ENCODE assay signal across 1 cellular context in genomic region chr12:48815281-48816110, GRCh38.
TF ChIP-seq lines count a peak whose summit lies in the region.

No MANE protein-coding gene starts in this region.

TF ChIP-seq in K562, 482 proteins besides CTCF, POLR2A, EP300 and RAD21 (continued from another document and continues in another):
- TF ChIP-seq UBTF (IDR thresholded peaks at IDR 0.05; ENCODE audit: borderline replicate concordance in 1 of 2, low read depth in 2 of 2, low read length in 2 of 2) (peak; percentile 90; a peak in 2 of 4 replicates), MLLT1 (IDR thresholded peaks at IDR 0.05) (peak; percentile 77 to 91), KDM1A (IDR thresholded peaks at IDR 0.05) (peak in 1 of 2 experiments; percentile 92; a peak in 2 of 4 replicates), BCL6 (CRISPR knock-in tag; IDR thresholded peaks at IDR 0.05) (no peak), RB1 (IDR thresholded peaks at IDR 0.05; ENCODE audit: low read depth) (no peak), E2F5 (CRISPR knock-in tag; IDR thresholded peaks at IDR 0.05) (no peak), CBX2 (IDR thresholded peaks at IDR 0.05; ENCODE audit: insufficient read depth, low read length, poor library complexity, severe bottlenecking) (no peak), KLF10 (CRISPR knock-in tag; IDR thresholded peaks at IDR 0.05) (no peak), SPI1 (IDR thresholded peaks at IDR 0.05; ENCODE audit: borderline replicate concordance, low read depth, low read length) (peak; percentile 57; the same call in 1 of the 2 replicates), POLR2B (IDR thresholded peaks at IDR 0.05; ENCODE audit: low read depth, partially characterized antibody) (peak; percentile 75), HNRNPL (IDR thresholded peaks at IDR 0.05; ENCODE audit: low read depth, low read length) (no peak), STAG1 (CRISPR knock-in tag; IDR thresholded peaks at IDR 0.05; ENCODE audit: borderline replicate concordance) (no peak), ZKSCAN8 (CRISPR knock-in tag; IDR thresholded peaks at IDR 0.05) (no peak), RCOR1 (IDR thresholded peaks at IDR 0.05; ENCODE audit: borderline replicate concordance in 1 of 2, low read depth in 2 of 2, low read length in 2 of 2) (peak in 1 of 2 experiments; percentile 50; a peak in 1 of 4 replicates), DPF2 (IDR thresholded peaks at IDR 0.05) (peak; percentile 64), CBX3 (IDR thresholded peaks at IDR 0.05; ENCODE audit: borderline replicate concordance in 1 of 2, low read length in 2 of 2) (peak in 1 of 2 experiments; percentile 47; a peak in 1 of 3 replicates), MBD2 (IDR thresholded peaks at IDR 0.05; ENCODE audit: borderline replicate concordance, low read depth) (0 out of 2 replicates have a peak, but pooled peaks have one; percentile 31), ZNF444 (CRISPR knock-in tag; IDR thresholded peaks at IDR 0.05) (peak; percentile 93), THRB (CRISPR knock-in tag; conservative IDR thresholded peaks at IDR 0.05) (peak; percentile 89; the same call in 1 of the 2 replicates), EWSR1 (IDR thresholded peaks at IDR 0.05; ENCODE audit: borderline replicate concordance, low read depth, partially characterized antibody) (no peak), MTA2 (IDR thresholded peaks at IDR 0.05; ENCODE audit: low read depth) (0 out of 2 replicates have a peak, but pooled peaks have one; percentile 36), HDGF (IDR thresholded peaks at IDR 0.05) (0 out of 2 replicates have a peak, but pooled peaks have one; percentile 68), ZNF507 (tag; conservative IDR thresholded peaks at IDR 0.05) (no peak), LARP7 (IDR thresholded peaks at IDR 0.05) (peak; percentile 77; the same call in 1 of the 2 replicates)
- TF ChIP-seq, protein P1, sequence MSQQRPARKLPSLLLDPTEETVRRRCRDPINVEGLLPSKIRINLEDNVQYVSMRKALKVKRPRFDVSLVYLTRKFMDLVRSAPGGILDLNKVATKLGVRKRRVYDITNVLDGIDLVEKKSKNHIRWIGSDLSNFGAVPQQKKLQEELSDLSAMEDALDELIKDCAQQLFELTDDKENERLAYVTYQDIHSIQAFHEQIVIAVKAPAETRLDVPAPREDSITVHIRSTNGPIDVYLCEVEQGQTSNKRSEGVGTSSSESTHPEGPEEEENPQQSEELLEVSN (IDR thresholded peaks at IDR 0.05; ENCODE audit: borderline replicate concordance in 1 of 2, extremely low read depth in 1 of 2, insufficient read depth in 1 of 2, insufficient read length in 1 of 2, low read depth in 1 of 2, low read length in 1 of 2, poor library complexity in 1 of 2, severe bottlenecking in 1 of 2): peak; percentile 95 to 99
- TF ChIP-seq, protein P2, sequence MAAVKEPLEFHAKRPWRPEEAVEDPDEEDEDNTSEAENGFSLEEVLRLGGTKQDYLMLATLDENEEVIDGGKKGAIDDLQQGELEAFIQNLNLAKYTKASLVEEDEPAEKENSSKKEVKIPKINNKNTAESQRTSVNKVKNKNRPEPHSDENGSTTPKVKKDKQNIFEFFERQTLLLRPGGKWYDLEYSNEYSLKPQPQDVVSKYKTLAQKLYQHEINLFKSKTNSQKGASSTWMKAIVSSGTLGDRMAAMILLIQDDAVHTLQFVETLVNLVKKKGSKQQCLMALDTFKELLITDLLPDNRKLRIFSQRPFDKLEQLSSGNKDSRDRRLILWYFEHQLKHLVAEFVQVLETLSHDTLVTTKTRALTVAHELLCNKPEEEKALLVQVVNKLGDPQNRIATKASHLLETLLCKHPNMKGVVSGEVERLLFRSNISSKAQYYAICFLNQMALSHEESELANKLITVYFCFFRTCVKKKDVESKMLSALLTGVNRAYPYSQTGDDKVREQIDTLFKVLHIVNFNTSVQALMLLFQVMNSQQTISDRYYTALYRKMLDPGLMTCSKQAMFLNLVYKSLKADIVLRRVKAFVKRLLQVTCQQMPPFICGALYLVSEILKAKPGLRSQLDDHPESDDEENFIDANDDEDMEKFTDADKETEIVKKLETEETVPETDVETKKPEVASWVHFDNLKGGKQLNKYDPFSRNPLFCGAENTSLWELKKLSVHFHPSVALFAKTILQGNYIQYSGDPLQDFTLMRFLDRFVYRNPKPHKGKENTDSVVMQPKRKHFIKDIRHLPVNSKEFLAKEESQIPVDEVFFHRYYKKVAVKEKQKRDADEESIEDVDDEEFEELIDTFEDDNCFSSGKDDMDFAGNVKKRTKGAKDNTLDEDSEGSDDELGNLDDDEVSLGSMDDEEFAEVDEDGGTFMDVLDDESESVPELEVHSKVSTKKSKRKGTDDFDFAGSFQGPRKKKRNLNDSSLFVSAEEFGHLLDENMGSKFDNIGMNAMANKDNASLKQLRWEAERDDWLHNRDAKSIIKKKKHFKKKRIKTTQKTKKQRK (IDR thresholded peaks at IDR 0.05; ENCODE audit: borderline replicate concordance, low read depth, low read length): no peak
- TF ChIP-seq, protein P3, sequence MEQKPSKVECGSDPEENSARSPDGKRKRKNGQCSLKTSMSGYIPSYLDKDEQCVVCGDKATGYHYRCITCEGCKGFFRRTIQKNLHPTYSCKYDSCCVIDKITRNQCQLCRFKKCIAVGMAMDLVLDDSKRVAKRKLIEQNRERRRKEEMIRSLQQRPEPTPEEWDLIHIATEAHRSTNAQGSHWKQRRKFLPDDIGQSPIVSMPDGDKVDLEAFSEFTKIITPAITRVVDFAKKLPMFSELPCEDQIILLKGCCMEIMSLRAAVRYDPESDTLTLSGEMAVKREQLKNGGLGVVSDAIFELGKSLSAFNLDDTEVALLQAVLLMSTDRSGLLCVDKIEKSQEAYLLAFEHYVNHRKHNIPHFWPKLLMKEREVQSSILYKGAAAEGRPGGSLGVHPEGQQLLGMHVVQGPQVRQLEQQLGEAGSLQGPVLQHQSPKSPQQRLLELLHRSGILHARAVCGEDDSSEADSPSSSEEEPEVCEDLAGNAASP (IDR thresholded peaks at IDR 0.05): no peak
- TF ChIP-seq, protein P4, sequence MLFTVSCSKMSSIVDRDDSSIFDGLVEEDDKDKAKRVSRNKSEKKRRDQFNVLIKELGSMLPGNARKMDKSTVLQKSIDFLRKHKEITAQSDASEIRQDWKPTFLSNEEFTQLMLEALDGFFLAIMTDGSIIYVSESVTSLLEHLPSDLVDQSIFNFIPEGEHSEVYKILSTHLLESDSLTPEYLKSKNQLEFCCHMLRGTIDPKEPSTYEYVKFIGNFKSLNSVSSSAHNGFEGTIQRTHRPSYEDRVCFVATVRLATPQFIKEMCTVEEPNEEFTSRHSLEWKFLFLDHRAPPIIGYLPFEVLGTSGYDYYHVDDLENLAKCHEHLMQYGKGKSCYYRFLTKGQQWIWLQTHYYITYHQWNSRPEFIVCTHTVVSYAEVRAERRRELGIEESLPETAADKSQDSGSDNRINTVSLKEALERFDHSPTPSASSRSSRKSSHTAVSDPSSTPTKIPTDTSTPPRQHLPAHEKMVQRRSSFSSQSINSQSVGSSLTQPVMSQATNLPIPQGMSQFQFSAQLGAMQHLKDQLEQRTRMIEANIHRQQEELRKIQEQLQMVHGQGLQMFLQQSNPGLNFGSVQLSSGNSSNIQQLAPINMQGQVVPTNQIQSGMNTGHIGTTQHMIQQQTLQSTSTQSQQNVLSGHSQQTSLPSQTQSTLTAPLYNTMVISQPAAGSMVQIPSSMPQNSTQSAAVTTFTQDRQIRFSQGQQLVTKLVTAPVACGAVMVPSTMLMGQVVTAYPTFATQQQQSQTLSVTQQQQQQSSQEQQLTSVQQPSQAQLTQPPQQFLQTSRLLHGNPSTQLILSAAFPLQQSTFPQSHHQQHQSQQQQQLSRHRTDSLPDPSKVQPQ (CRISPR knock-in tag; IDR thresholded peaks at IDR 0.05; ENCODE audit: borderline replicate concordance): no peak
- TF ChIP-seq, protein P5, sequence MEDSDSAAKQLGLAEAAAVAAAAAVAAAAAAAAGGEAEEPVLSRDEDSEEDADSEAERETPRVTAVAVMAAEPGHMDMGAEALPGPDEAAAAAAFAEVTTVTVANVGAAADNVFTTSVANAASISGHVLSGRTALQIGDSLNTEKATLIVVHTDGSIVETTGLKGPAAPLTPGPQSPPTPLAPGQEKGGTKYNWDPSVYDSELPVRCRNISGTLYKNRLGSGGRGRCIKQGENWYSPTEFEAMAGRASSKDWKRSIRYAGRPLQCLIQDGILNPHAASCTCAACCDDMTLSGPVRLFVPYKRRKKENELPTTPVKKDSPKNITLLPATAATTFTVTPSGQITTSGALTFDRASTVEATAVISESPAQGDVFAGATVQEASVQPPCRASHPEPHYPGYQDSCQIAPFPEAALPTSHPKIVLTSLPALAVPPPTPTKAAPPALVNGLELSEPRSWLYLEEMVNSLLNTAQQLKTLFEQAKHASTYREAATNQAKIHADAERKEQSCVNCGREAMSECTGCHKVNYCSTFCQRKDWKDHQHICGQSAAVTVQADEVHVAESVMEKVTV (CRISPR knock-in tag; IDR thresholded peaks at IDR 0.05): no peak
